In genomic region chr14:100417466-100417865, GRCh38 we compare ENCODE assay signal across 9 cellular contexts. TPM values are rescaled to one million over a fixed set of nuclear protein-coding genes. Genes with fewer than 3 reads are reported as not detected.
DNase-seq lines count a peak whose midpoint lies in the region; ATAC-seq, FAIRE-seq and TF ChIP-seq lines count a peak whose summit lies in the region.
"Had no signal": no experiment of that assay in that cellular context is flagged by ENCODE, and none has a peak within 500 bp of the region (broad histone marks: within the 10 kb centered on the region; RNA-seq: fewer than 3 reads in every experiment).

No MANE protein-coding gene starts in this region.

- peaks cover 16% of the 10 kb centered on the region for H3K4me1 Mint-ChIP-seq in nephron progenitor cell
- peaks cover 4 to 7% of the 10 kb centered on the region in 2 donors for H3K4me1 Mint-ChIP-seq in natural killer cell

- H3K4me3 Mint-ChIP-seq in nephron progenitor cell (no peak overlapping the region), natural killer cell (no peak overlapping the region)
- H3K4me3 Mint-ChIP-seq: naive B cell had no signal

- intact Hi-C loops in natural killer cell (cut with micrococcal nuclease), result no loop called here

- ATAC-seq in RWPE2 (ENCODE audit: low read depth), result peak; percentile 95
- no peak for ATAC-seq in natural killer cell
- ATAC-seq in HG03108 (IDR thresholded peaks at IDR 0.05; ENCODE audit: unreplicated experiment), result no peak

- no peaks in the 10 kb centered on the region for H3K27me3 ChIP-seq in RWPE2 (ENCODE audit: insufficient read depth, poor library complexity, severe bottlenecking)

- peaks cover 17% of the 10 kb centered on the region for H3K27me3 Mint-ChIP-seq in nephron progenitor cell (ENCODE audit: low read depth, poor library complexity)
- H3K27me3 Mint-ChIP-seq in natural killer cell (ENCODE audit: low read depth in 2 of 2), result no peaks in the 10 kb centered on the region
- H3K27me3 Mint-ChIP-seq: naive B cell had no signal

- DNase-seq in HCEC 1CT (peak; percentile 92), RWPE2 (ENCODE audit: low spot score) (no peak), fibroblast of mammary gland (ENCODE audit: low read depth) (peak; percentile 96), nephron progenitor cell (peak; percentile 74), DMS79 treated with DMSO at 0.1 percent for 48 hours (lab: John Stamatoyannopoulos, UW) (no peak), GM19239 (ENCODE audit: insufficient read length, low spot score) (no peak), natural killer cell (no peak)
- DNase-seq: naive B cell had no signal

- H3K4me1 ChIP-seq in RWPE2 (ENCODE audit: insufficient read depth, poor library complexity, severe bottlenecking), result peaks cover 10% of the 10 kb centered on the region

- peak overlapping the region; percentile 46 for H3K27ac ChIP-seq in RWPE2 (ENCODE audit: poor library complexity, severe bottlenecking)

- no peak for FAIRE-seq in GM19239 (lab: Jason Lieb, UNC)

- no peak overlapping the region for H3K4me3 ChIP-seq in RWPE2 (ENCODE audit: severe bottlenecking)
- H3K4me3 ChIP-seq in fibroblast of mammary gland (ENCODE audit: control insufficient read depth, low read depth, low read length), result no peak overlapping the region

- peak; percentile 89 for TF ChIP-seq CTCF in RWPE2 (IDR thresholded peaks at IDR 0.05; ENCODE audit: poor library complexity, severe bottlenecking)
- TF ChIP-seq CTCF in fibroblast of mammary gland (conservative IDR thresholded peaks at IDR 0.05; ENCODE audit: control insufficient read depth, insufficient read depth, low read depth, low read length), result peak; percentile 96
- peak; percentile 64 for TF ChIP-seq CTCF in nephron progenitor cell (IDR thresholded peaks at IDR 0.05)
- no peak for TF ChIP-seq CTCF in natural killer cell (IDR thresholded peaks at IDR 0.05)

- H3K9me3 ChIP-seq in RWPE2 (ENCODE audit: severe bottlenecking), result no peaks in the 10 kb centered on the region

- H3K36me3 Mint-ChIP-seq in nephron progenitor cell (ENCODE audit: low read depth) (peaks cover 6% of the 10 kb centered on the region), natural killer cell (no peaks in the 10 kb centered on the region)

- H3K9me3 Mint-ChIP-seq in nephron progenitor cell (no peaks in the 10 kb centered on the region), natural killer cell (no peaks in the 10 kb centered on the region)

- H3K36me3 ChIP-seq in RWPE2 (ENCODE audit: low read depth), result no peaks in the 10 kb centered on the region

- no peak overlapping the region for H3K27ac Mint-ChIP-seq in nephron progenitor cell
- H3K27ac Mint-ChIP-seq in natural killer cell, result no peak overlapping the region
- H3K27ac Mint-ChIP-seq: naive B cell had no signal

RNA-seq across cellular contexts. Expression of gene WDR25, which starts 41.2 kb away (rescaled TPM):
- total RNA-seq in natural killer cell, result 1 to 10 TPM; 5.0 to 9.8 (median 9.7) TPM

Comparison
In these comparisons a context has a peak if more than half of its experiments do, and no peak if none do; other contexts are left out.
1. DNase-seq: peak in HCEC 1CT (single experiment), fibroblast of mammary gland (single experiment) and nephron progenitor cell (single experiment); none in RWPE2 (single experiment), DMS79 treated with DMSO at 0.1 percent for 48 hours (single experiment), GM19239 (single experiment) and natural killer cell (single experiment).